Comparison of ENCODE assay signal across 12 cellular contexts in genomic region chr2:160224507-160224906, GRCh38. TPM values are rescaled to one million over a fixed set of nuclear protein-coding genes. Genes with fewer than 3 reads are reported as not detected.
DNase-seq lines count a peak whose midpoint lies in the region; ATAC-seq and TF ChIP-seq lines count a peak whose summit lies in the region.
"Had no signal": no experiment of that assay in that cellular context is flagged by ENCODE, and none has a peak within 500 bp of the region (broad histone marks: within the 10 kb centered on the region; RNA-seq: fewer than 3 reads in every experiment).

No MANE protein-coding gene starts in this region.

- no peaks in the 10 kb centered on the region; the same call in 1 of the 2 replicates for H3K9me3 ChIP-seq in SJCRH30 (replicated peaks)

- no peak for TF ChIP-seq CTCF in osteocyte (IDR thresholded peaks at IDR 0.05)

- no peak overlapping the region for H3K4me3 ChIP-seq in SJCRH30
- H3K4me3 ChIP-seq: lung had no signal

- peaks cover 64% of the 10 kb centered on the region for H3K4me1 ChIP-seq in SJCRH30

- ATAC-seq in GM19043 (IDR thresholded peaks at IDR 0.05; ENCODE audit: low read depth, unreplicated experiment) = peak; percentile 6
- ATAC-seq in HG02870 (IDR thresholded peaks at IDR 0.05; ENCODE audit: unreplicated experiment) = peak; percentile 17

- no peaks in the 10 kb centered on the region for H3K36me3 ChIP-seq in SJCRH30

- peak overlapping the region; percentile 98 for H3K27ac Mint-ChIP-seq in osteocyte (ENCODE audit: unreplicated experiment)

- H3K27me3 Mint-ChIP-seq in osteocyte (ENCODE audit: unreplicated experiment) = no peaks in the 10 kb centered on the region

- no peaks in the 10 kb centered on the region for H3K9me3 Mint-ChIP-seq in osteocyte (ENCODE audit: unreplicated experiment)
- H3K9me3 Mint-ChIP-seq: activated naive CD4-positive, alpha-beta T cell treated with anti-CD3 and anti-CD28 coated beads, Interleukin-2, amount 50 U/mL, for 72 hours had no signal

- no peak overlapping the region for H3K4me3 Mint-ChIP-seq in osteocyte (ENCODE audit: unreplicated experiment)

- DNase-seq in SJCRH30 = no peak
- DNase-seq in osteocyte (ENCODE audit: extremely low spot score, unreplicated experiment) = no peak
- DNase-seq in activated naive CD4-positive, alpha-beta T cell treated with anti-CD3 and anti-CD28 coated beads, Interleukin-2, amount 50 U/mL, for 16 hours = no peak
- DNase-seq in NOMO-1 treated with dmso at 0.1 percent for 144 hours (lab: John Stamatoyannopoulos, UW; ENCODE audit: unreplicated experiment) = no peak
- DNase-seq in NCI-H2107 treated with DMSO at 0.1 percent for 48 hours (lab: John Stamatoyannopoulos, UW; ENCODE audit: unreplicated experiment) = no peak
- DNase-seq in SW480 (ENCODE audit: low spot score) = no peak
- DNase-seq: DND-41, NCI-H2227 treated with DMSO at 0.1 percent for 48 hours had no signal

- H3K36me3 Mint-ChIP-seq in osteocyte (ENCODE audit: unreplicated experiment) = no peaks in the 10 kb centered on the region

- no peaks in the 10 kb centered on the region for H3K27me3 ChIP-seq in SJCRH30

- peaks cover 95% of the 10 kb centered on the region for H3K4me1 Mint-ChIP-seq in osteocyte (ENCODE audit: unreplicated experiment)

- H3K27ac ChIP-seq in SJCRH30 = peak overlapping the region; percentile 53

RNA-seq across cellular contexts. Expression of gene ITGB6, which starts 24.4 kb away (rescaled TPM):
- total RNA-seq in SJCRH30 (2014; rRNA removed; shearing (Covaris generic)) = 3.7 and 3.8 TPM in 2 replicates
- 0.13 TPM in 2 replicates for total RNA-seq in osteocyte
- total RNA-seq: activated naive CD4-positive, alpha-beta T cell treated with anti-CD3 and anti-CD28 coated beads, Interleukin-2, amount 50 U/mL, for 72 hours had no signal
